8 cellular contexts compared by ENCODE assay signal in the genomic region with DNA sequence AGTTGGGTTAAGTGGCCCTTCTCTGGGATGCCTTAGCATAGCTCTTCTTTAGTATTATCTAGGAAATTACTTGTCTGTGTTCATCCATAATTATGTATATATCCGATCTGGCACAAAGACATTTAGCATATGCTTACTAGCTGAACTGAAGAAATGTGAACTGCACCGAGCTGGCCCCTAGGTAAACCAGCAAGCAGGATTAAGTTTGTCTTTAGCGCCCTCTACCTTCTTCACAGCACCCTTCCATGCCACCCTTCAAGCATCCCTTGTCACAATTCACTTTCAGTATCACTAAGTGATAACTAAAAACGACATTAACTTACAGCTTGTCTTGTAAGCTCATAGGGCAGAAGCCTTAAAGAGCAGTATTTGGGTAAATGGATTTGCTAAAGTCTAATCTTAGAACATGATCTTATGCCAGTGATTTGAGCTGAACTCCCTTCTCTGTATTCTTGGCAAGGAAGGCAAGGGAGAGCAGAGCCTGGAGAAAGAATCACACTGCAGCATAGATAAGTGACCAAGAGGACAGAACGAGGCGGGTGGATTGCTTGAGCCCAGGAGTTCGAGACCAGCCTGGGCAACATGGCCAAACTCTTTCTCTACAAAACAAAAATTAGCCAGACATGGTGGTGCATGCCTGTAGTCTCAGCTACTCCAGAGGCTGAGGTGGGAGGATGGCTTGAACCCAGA. TPM values are rescaled to one million over a fixed set of nuclear protein-coding genes. Genes with fewer than 3 reads are reported as not detected.
DNase-seq lines count a peak whose midpoint lies in the region; ATAC-seq and FAIRE-seq lines count a peak whose summit lies in the region.

No MANE protein-coding gene starts in this region.

- no peaks in the 10 kb centered on the region for H3K9me3 Mint-ChIP-seq in activated CD8-positive, alpha-beta memory T cell treated with anti-CD3 and anti-CD28 coated beads, Interleukin-2, amount 10 ng/mL, durations not matched to agents 7 days and 5 days (ENCODE audit: low read depth)

- peak; percentile 99 for ATAC-seq in activated CD8-positive, alpha-beta memory T cell treated with anti-CD3 and anti-CD28 coated beads, Interleukin-2, amount 10 ng/mL, durations not matched to agents 7 days and 5 days
- ATAC-seq in right cardiac atrium = peak; percentile 80 to 83

- intact Hi-C loops in right cardiac atrium (cut with DNase I) = loop anchor here (5.0 kb wide), 1 partner anchor 81 kb away; no protein-coding TSS in a partner anchor

- H3K27ac ChIP-seq in right cardiac atrium (ENCODE audit: low read length) (no peak overlapping the region), small intestine (ENCODE audit: low read depth in 1 of 2, low read length in 1 of 2) (no peak overlapping the region)

- H3K4me3 Mint-ChIP-seq in activated CD8-positive, alpha-beta memory T cell treated with anti-CD3 and anti-CD28 coated beads, Interleukin-2, amount 10 ng/mL, durations not matched to agents 7 days and 5 days = no peak overlapping the region

- H3K4me1 ChIP-seq in HAP-1 (no peaks in the 10 kb centered on the region), right cardiac atrium (ENCODE audit: control insufficient read depth, insufficient read depth, low read length) (peaks cover 2% of the 10 kb centered on the region), small intestine (ENCODE audit: control insufficient read depth in 2 of 2, insufficient read depth in 1 of 2, low read depth in 1 of 2, low read length in 1 of 2) (peaks cover 3 to 4% of the 10 kb centered on the region in 2 donors)

- H3K36me3 ChIP-seq in HAP-1 (replicated peaks) (peaks cover 3% of the 10 kb centered on the region; the same call in 1 of the 2 replicates), small intestine (ENCODE audit: control insufficient read depth in 2 of 2, insufficient read depth in 2 of 2, low read length in 2 of 2) (peaks cover 3 to 5% of the 10 kb centered on the region in 2 donors)

- FAIRE-seq in small intestine (lab: Jason Lieb, UNC) = no peak

- no peaks in the 10 kb centered on the region for H3K27me3 Mint-ChIP-seq in activated CD8-positive, alpha-beta memory T cell treated with anti-CD3 and anti-CD28 coated beads, Interleukin-2, amount 10 ng/mL, durations not matched to agents 7 days and 5 days

- CTCF ChIA-PET in activated CD8-positive, alpha-beta memory T cell treated with anti-CD3 and anti-CD28 coated beads, Interleukin-2, amount 10 ng/mL, durations not matched to agents 7 days and 5 days (lab: Charles Lee) = interaction anchor here (0.6 to 5.2 kb wide), 37 partner anchors 9 to 920 kb away, joined by 3 to 71 read pairs (median 4); partner anchors contain the start of genes AMDHD1, CCDC38, FGD6 and VEZT

- H3K36me3 Mint-ChIP-seq in activated CD8-positive, alpha-beta memory T cell treated with anti-CD3 and anti-CD28 coated beads, Interleukin-2, amount 10 ng/mL, durations not matched to agents 7 days and 5 days = peaks cover 5% of the 10 kb centered on the region

- H3K4me3 ChIP-seq in HAP-1 (no peak overlapping the region), right cardiac atrium (ENCODE audit: low read length) (no peak overlapping the region), small intestine (ENCODE audit: low read depth in 1 of 2, low read length in 2 of 2) (no peak overlapping the region)

- H3K27me3 ChIP-seq in HAP-1 (ENCODE audit: low read depth) = no peaks in the 10 kb centered on the region
- no peaks in the 10 kb centered on the region for H3K27me3 ChIP-seq in right cardiac atrium (ENCODE audit: control insufficient read depth, insufficient read depth)
- H3K27me3 ChIP-seq in small intestine (ENCODE audit: control insufficient read depth in 2 of 2, insufficient read depth in 2 of 2, low read length in 2 of 2) = no peaks in the 10 kb centered on the region

- DNase-seq in activated CD8-positive, alpha-beta memory T cell treated with anti-CD3 and anti-CD28 coated beads, Interleukin-2, amount 10 ng/mL, durations not matched to agents 7 days and 5 days = peak; percentile 73
- no peak for DNase-seq in activated CD8-positive, alpha-beta memory T cell treated with anti-CD3 and anti-CD28 coated beads, Interleukin-2, amount 50 U/mL, for 48 hours
- peak; percentile 61 to 68 for DNase-seq in HAP-1 (ENCODE audit: low spot score in 2 of 2)
- peak; percentile 41 for DNase-seq in LoVo (ENCODE audit: low spot score)
- peak; percentile 74 for DNase-seq in SIG-M5 (lab: John Stamatoyannopoulos, UW)
- peak; percentile 62 for DNase-seq in amniotic epithelial cell (ENCODE audit: low read depth)
- no peak for DNase-seq in right cardiac atrium
- peak; percentile 76 for DNase-seq in small intestine

- in situ Hi-C loops in HAP-1 (cut with MboI; ENCODE audit: low sequenced_read_pairs) = no loop called here

- 19% methylated on average over 7 of the region's 7 CpGs for WGBS in right cardiac atrium
- 19 to 31% (median 25%) methylated on average over 7 of the region's 7 CpGs for WGBS in small intestine, 3 donors

- peak overlapping the region; percentile 52 for H3K27ac Mint-ChIP-seq in activated CD8-positive, alpha-beta memory T cell treated with anti-CD3 and anti-CD28 coated beads, Interleukin-2, amount 10 ng/mL, durations not matched to agents 7 days and 5 days

- no peaks in the 10 kb centered on the region for H3K9me3 ChIP-seq in HAP-1
- no peaks in the 10 kb centered on the region for H3K9me3 ChIP-seq in right cardiac atrium (ENCODE audit: control insufficient read depth, low read length)
- no peaks in the 10 kb centered on the region for H3K9me3 ChIP-seq in small intestine (ENCODE audit: control insufficient read depth, low read depth)

- H3K4me1 Mint-ChIP-seq in activated CD8-positive, alpha-beta memory T cell treated with anti-CD3 and anti-CD28 coated beads, Interleukin-2, amount 10 ng/mL, durations not matched to agents 7 days and 5 days = peaks cover 11% of the 10 kb centered on the region

RNA-seq across cellular contexts. Expression of gene HAL, which starts 2.6 kb away (rescaled TPM):
- total RNA-seq in activated CD8-positive, alpha-beta memory T cell treated with anti-CD3 and anti-CD28 coated beads, Interleukin-2, amount 10 ng/mL, durations not matched to agents 7 days and 5 days = under 1 TPM; 0.16 to 0.38 TPM
- under 1 TPM in 2 of 4 donors, not detected in 2; 0.11 to 0.62 TPM for total RNA-seq in right cardiac atrium
- polyA plus RNA-seq in right cardiac atrium = 0.05 TPM
- 1 to 10 TPM in 2 of 3 donors, under 1 TPM in 1; 0.31 to 1.1 (median 1.1) TPM for polyA plus RNA-seq in small intestine

RNA-seq across cellular contexts. Expression of gene LTA4H, which starts 36.6 kb away (rescaled TPM):
- 10 to 100 TPM; 42.4 to 52.9 TPM for total RNA-seq in activated CD8-positive, alpha-beta memory T cell treated with anti-CD3 and anti-CD28 coated beads, Interleukin-2, amount 10 ng/mL, durations not matched to agents 7 days and 5 days
- total RNA-seq in right cardiac atrium = 10 to 100 TPM; 38.1 to 57.0 (median 48.4) TPM
- polyA plus RNA-seq in right cardiac atrium (36.8 TPM), small intestine (10 to 100 TPM; 74.6 to 89.0 (median 83.8) TPM)

RNA-seq across cellular contexts. Expression of gene AMDHD1, which starts 55.6 kb away (rescaled TPM):
- 1 to 10 TPM; 1.3 to 1.4 TPM for total RNA-seq in activated CD8-positive, alpha-beta memory T cell treated with anti-CD3 and anti-CD28 coated beads, Interleukin-2, amount 10 ng/mL, durations not matched to agents 7 days and 5 days
- total RNA-seq in right cardiac atrium = under 1 TPM; 0.11 to 0.88 (median 0.38) TPM
- polyA plus RNA-seq in right cardiac atrium = 0.50 TPM
- under 1 TPM; 0.61 to 0.89 (median 0.81) TPM for polyA plus RNA-seq in small intestine

RNA-seq across cellular contexts. Expression of gene CCDC38, which starts 56.3 kb away (rescaled TPM):
- under 1 TPM; 0.12 to 0.50 TPM for total RNA-seq in activated CD8-positive, alpha-beta memory T cell treated with anti-CD3 and anti-CD28 coated beads, Interleukin-2, amount 10 ng/mL, durations not matched to agents 7 days and 5 days
- total RNA-seq in right cardiac atrium = under 1 TPM in 2 of 4 donors, not detected in 2; 0.09 to 0.14 TPM
- polyA plus RNA-seq in right cardiac atrium (0.05 TPM), small intestine (under 1 TPM in 1 of 3 donors, not detected in 2; 0.09 TPM)

Comparison
In these comparisons a context has a peak if more than half of its experiments do, and no peak if none do; other contexts are left out.
1. DNase-seq: peak in activated CD8-positive, alpha-beta memory T cell treated with anti-CD3 and anti-CD28 coated beads, Interleukin-2, amount 10 ng/mL, durations not matched to agents 7 days and 5 days (single experiment), HAP-1 (2 of 2), LoVo (single experiment), SIG-M5 (single experiment), amniotic epithelial cell (single experiment) and small intestine (single experiment); none in activated CD8-positive, alpha-beta memory T cell treated with anti-CD3 and anti-CD28 coated beads, Interleukin-2, amount 50 U/mL, for 48 hours (single experiment) and right cardiac atrium (0 of 3).